ENCODE assay signal across 8 cellular contexts in genomic region chr7:130490888-130491771, GRCh38. TPM values are rescaled to one million over a fixed set of nuclear protein-coding genes. Genes with fewer than 3 reads are reported as not detected.
DNase-seq lines count a peak whose midpoint lies in the region; ATAC-seq and TF ChIP-seq lines count a peak whose summit lies in the region.

No MANE protein-coding gene starts in this region.

- no TSS peak for BruUV-seq in Panc1 (replicated peaks; lab: Mats Ljungman, UMichigan)

- no peak overlapping the region for H3K27ac Mint-ChIP-seq in stimulated activated effector memory CD8-positive, alpha-beta T cell treated with anti-CD3 and anti-CD28 coated beads, Interleukin-12 subunit alpha, Interleukin-12 subunit beta, amount 100 ng/mL, for 72 hours

- DNase-seq in ELR (ENCODE audit: low read depth) = peak; percentile 29
- no peak for DNase-seq in Panc1 (ENCODE audit: low read depth, low spot score)
- peak; percentile 62 for DNase-seq in choroid plexus epithelial cell (ENCODE audit: low read depth)
- peak; percentile 80 for DNase-seq in left kidney (ENCODE audit: low read depth, low spot score)
- peak in 1 of 2 donors; percentile 62 for DNase-seq in stimulated activated effector memory CD8-positive, alpha-beta T cell treated with anti-CD3 and anti-CD28 coated beads, Interleukin-12 subunit alpha, Interleukin-12 subunit beta, amount 100 ng/mL, for 72 hours (ENCODE audit: low spot score in 2 of 2)

- CTCF ChIA-PET in Panc1 (lab: Charles Lee) = interaction anchor here (0.8 kb wide), 1 partner anchor 362 kb away, joined by 3 read pairs; no protein-coding TSS in a partner anchor

- H3K9me3 ChIP-seq in Panc1 (ENCODE audit: control insufficient read depth, insufficient read depth, low read depth, low read length) = 0 out of 2 replicates have a peak, but pooled peaks cover 3% of the 10 kb centered on the region

- H3K4me3 ChIP-seq in Panc1 (ENCODE audit: low read depth in 2 of 2, low read length in 2 of 2) (peak overlapping the region; percentile 39 to 55), choroid plexus epithelial cell (ENCODE audit: low read depth, low read length) (peak overlapping the region; percentile 70)

- no peaks in the 10 kb centered on the region for H3K36me3 Mint-ChIP-seq in stimulated activated effector memory CD8-positive, alpha-beta T cell treated with anti-CD3 and anti-CD28 coated beads, Interleukin-12 subunit alpha, Interleukin-12 subunit beta, amount 100 ng/mL, for 72 hours

- H3K4me1 ChIP-seq in Panc1 (ENCODE audit: control insufficient read depth, insufficient read depth, low read length) = peaks cover 21% of the 10 kb centered on the region

- TF ChIP-seq CTCF in Panc1 (IDR thresholded peaks at IDR 0.05) (peak; percentile 83), choroid plexus epithelial cell (conservative IDR thresholded peaks at IDR 0.05; ENCODE audit: low read depth, low read length) (peak; percentile 53)

- POLR2A ChIA-PET in Panc1 (lab: Charles Lee) = no interaction called here

- intact Hi-C loops in Panc1 (cut with micrococcal nuclease; ENCODE audit: unreplicated experiment) = loop anchor here (10.0 kb wide), 1 partner anchor 416 kb away; the partner anchor contains the start of gene KLHDC10

- H3K9me3 Mint-ChIP-seq in stimulated activated effector memory CD8-positive, alpha-beta T cell treated with anti-CD3 and anti-CD28 coated beads, Interleukin-12 subunit alpha, Interleukin-12 subunit beta, amount 100 ng/mL, for 72 hours = no peaks in the 10 kb centered on the region

- peaks cover 21% of the 10 kb centered on the region for H3K4me1 Mint-ChIP-seq in stimulated activated effector memory CD8-positive, alpha-beta T cell treated with anti-CD3 and anti-CD28 coated beads, Interleukin-12 subunit alpha, Interleukin-12 subunit beta, amount 100 ng/mL, for 72 hours

- H3K27ac ChIP-seq in Panc1 (ENCODE audit: low read length) = peak overlapping the region; percentile 75

- H3K27me3 ChIP-seq in Panc1 (ENCODE audit: control insufficient read depth, insufficient read depth, low read length) = no peaks in the 10 kb centered on the region

- ATAC-seq in Panc1 = peak; percentile 59
- ATAC-seq in stimulated activated effector memory CD8-positive, alpha-beta T cell treated with anti-CD3 and anti-CD28 coated beads, Interleukin-12 subunit alpha, Interleukin-12 subunit beta, amount 100 ng/mL, for 72 hours = peak; percentile 48
- no peak for ATAC-seq in HG02798 (IDR thresholded peaks at IDR 0.05; ENCODE audit: poor library complexity, unreplicated experiment)
- ATAC-seq in GM21825 (IDR thresholded peaks at IDR 0.05; ENCODE audit: unreplicated experiment) = no peak
- ATAC-seq in HG03139 (IDR thresholded peaks at IDR 0.05; ENCODE audit: unreplicated experiment) = no peak

- peak overlapping the region; percentile 58 for H3K4me3 Mint-ChIP-seq in stimulated activated effector memory CD8-positive, alpha-beta T cell treated with anti-CD3 and anti-CD28 coated beads, Interleukin-12 subunit alpha, Interleukin-12 subunit beta, amount 100 ng/mL, for 72 hours

- no peaks in the 10 kb centered on the region for H3K36me3 ChIP-seq in Panc1 (ENCODE audit: control insufficient read depth, insufficient read depth, low read length)

- in situ Hi-C loops in Panc1 (cut with HindIII; ENCODE audit: low pct_unique_long_range_greater_than_20kb, low sequenced_read_pairs) = no loop called here

RNA-seq across cellular contexts. Expression of gene MEST, which starts 0.8 kb away (rescaled TPM):
- 44.4 TPM for total RNA-seq in Panc1 (2021; ENCODE audit: unreplicated experiment)
- 50.2 TPM for polyA plus RNA-seq in Panc1 (2012; ENCODE audit: insufficient read length)

RNA-seq across cellular contexts. Expression of gene CEP41, which starts 50.3 kb away (rescaled TPM):
- total RNA-seq in Panc1 (2021; ENCODE audit: unreplicated experiment) = 13.2 TPM
- polyA plus RNA-seq in Panc1 (2012; ENCODE audit: insufficient read length) = 14.7 TPM

Comparison
In these comparisons a context has a peak if more than half of its experiments do, and no peak if none do; other contexts are left out.
1. ATAC-seq: peak in Panc1 (single experiment) and stimulated activated effector memory CD8-positive, alpha-beta T cell treated with anti-CD3 and anti-CD28 coated beads, Interleukin-12 subunit alpha, Interleukin-12 subunit beta, amount 100 ng/mL, for 72 hours (single experiment); none in HG02798 (single experiment), GM21825 (single experiment) and HG03139 (single experiment).